In the genomic region with DNA sequence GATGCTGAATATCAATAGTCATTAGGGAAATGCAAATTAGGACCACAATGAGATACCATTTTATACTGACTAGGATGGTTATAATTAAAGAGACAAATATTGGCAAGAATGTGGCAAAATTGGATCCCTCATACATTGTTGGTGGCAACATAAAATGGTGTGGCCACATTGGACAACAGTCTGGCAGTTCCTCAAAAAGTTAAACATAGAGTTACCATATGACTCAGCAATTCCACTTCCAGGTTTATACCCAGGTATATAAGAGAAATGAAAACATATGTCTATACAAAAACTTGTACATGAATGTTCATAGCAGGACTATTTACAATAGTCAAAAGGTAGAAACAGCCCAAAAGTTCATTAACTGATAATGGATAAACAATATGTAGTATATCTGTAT, we compare ENCODE assay signal across 1 cellular context.
TF ChIP-seq lines count a peak whose summit lies in the region.

No MANE protein-coding gene starts in this region.

TF ChIP-seq in K562, 482 proteins besides CTCF, POLR2A, EP300 and RAD21 (continued from another document):
- TF ChIP-seq, protein P1, sequence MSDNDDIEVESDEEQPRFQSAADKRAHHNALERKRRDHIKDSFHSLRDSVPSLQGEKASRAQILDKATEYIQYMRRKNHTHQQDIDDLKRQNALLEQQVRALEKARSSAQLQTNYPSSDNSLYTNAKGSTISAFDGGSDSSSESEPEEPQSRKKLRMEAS (CRISPR knock-in tag; IDR thresholded peaks at IDR 0.05) = no peak
- no peak for TF ChIP-seq DNMT1 (IDR thresholded peaks at IDR 0.05)
- no peak for TF ChIP-seq KAT2B (IDR thresholded peaks at IDR 0.05; ENCODE audit: low read depth, low read length)
- TF ChIP-seq MED1 (CRISPR knock-in tag; IDR thresholded peaks at IDR 0.05; ENCODE audit: borderline replicate concordance) = no peak
- peak; percentile 91 for TF ChIP-seq MAFF (IDR thresholded peaks at IDR 0.05; ENCODE audit: low read length)
- no peak for TF ChIP-seq HDAC6 (IDR thresholded peaks at IDR 0.05; ENCODE audit: low read depth, low read length)
- no peak for TF ChIP-seq MCM7 (IDR thresholded peaks at IDR 0.05)
- no peak for TF ChIP-seq CREBBP (IDR thresholded peaks at IDR 0.05; ENCODE audit: low read depth, low read length)
- TF ChIP-seq ELF4 (CRISPR knock-in tag; IDR thresholded peaks at IDR 0.05) = no peak
- TF ChIP-seq NR2C1 (IDR thresholded peaks at IDR 0.05) = no peak
- TF ChIP-seq NR2C1 (tag; IDR thresholded peaks at IDR 0.05) = 0 out of 2 replicates have a peak, but pooled peaks have one; percentile 11
- TF ChIP-seq, protein P2, sequence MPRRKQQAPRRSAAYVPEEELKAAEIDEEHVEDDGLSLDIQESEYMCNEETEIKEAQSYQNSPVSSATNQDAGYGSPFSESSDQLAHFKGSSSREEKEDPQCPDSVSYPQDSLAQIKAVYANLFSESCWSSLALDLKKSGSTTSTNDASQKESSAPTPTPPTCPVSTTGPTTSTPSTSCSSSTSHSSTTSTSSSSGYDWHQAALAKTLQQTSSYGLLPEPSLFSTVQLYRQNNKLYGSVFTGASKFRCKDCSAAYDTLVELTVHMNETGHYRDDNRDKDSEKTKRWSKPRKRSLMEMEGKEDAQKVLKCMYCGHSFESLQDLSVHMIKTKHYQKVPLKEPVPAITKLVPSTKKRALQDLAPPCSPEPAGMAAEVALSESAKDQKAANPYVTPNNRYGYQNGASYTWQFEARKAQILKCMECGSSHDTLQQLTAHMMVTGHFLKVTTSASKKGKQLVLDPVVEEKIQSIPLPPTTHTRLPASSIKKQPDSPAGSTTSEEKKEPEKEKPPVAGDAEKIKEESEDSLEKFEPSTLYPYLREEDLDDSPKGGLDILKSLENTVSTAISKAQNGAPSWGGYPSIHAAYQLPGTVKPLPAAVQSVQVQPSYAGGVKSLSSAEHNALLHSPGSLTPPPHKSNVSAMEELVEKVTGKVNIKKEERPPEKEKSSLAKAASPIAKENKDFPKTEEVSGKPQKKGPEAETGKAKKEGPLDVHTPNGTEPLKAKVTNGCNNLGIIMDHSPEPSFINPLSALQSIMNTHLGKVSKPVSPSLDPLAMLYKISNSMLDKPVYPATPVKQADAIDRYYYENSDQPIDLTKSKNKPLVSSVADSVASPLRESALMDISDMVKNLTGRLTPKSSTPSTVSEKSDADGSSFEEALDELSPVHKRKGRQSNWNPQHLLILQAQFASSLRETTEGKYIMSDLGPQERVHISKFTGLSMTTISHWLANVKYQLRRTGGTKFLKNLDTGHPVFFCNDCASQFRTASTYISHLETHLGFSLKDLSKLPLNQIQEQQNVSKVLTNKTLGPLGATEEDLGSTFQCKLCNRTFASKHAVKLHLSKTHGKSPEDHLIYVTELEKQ (CRISPR knock-in tag; IDR thresholded peaks at IDR 0.05) = no peak
- no peak for TF ChIP-seq RFX7 (CRISPR knock-in tag; IDR thresholded peaks at IDR 0.05)
- TF ChIP-seq THAP12 (CRISPR knock-in tag; IDR thresholded peaks at IDR 0.05) = no peak
- 0 out of 2 replicates have a peak, but pooled peaks have one; percentile 57 for TF ChIP-seq SMARCE1 (IDR thresholded peaks at IDR 0.05)
- TF ChIP-seq C11orf30 (IDR thresholded peaks at IDR 0.05; ENCODE audit: low read depth) = peak; percentile 96
- TF ChIP-seq TSC22D4 (tag; IDR thresholded peaks at IDR 0.05) = no peak
- TF ChIP-seq EHMT2 (IDR thresholded peaks at IDR 0.05) = no peak
- peak; percentile 87 for TF ChIP-seq NFE2L1 (tag; IDR thresholded peaks at IDR 0.05; ENCODE audit: borderline replicate concordance, low read depth)
- TF ChIP-seq, protein P3, sequence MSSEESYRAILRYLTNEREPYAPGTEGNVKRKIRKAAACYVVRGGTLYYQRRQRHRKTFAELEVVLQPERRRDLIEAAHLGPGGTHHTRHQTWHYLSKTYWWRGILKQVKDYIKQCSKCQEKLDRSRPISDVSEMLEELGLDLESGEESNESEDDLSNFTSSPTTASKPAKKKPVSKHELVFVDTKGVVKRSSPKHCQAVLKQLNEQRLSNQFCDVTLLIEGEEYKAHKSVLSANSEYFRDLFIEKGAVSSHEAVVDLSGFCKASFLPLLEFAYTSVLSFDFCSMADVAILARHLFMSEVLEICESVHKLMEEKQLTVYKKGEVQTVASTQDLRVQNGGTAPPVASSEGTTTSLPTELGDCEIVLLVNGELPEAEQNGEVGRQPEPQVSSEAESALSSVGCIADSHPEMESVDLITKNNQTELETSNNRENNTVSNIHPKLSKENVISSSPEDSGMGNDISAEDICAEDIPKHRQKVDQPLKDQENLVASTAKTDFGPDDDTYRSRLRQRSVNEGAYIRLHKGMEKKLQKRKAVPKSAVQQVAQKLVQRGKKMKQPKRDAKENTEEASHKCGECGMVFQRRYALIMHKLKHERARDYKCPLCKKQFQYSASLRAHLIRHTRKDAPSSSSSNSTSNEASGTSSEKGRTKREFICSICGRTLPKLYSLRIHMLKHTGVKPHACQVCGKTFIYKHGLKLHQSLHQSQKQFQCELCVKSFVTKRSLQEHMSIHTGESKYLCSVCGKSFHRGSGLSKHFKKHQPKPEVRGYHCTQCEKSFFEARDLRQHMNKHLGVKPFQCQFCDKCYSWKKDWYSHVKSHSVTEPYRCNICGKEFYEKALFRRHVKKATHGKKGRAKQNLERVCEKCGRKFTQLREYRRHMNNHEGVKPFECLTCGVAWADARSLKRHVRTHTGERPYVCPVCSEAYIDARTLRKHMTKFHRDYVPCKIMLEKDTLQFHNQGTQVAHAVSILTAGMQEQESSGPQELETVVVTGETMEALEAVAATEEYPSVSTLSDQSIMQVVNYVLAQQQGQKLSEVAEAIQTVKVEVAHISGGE (CRISPR knock-in tag; IDR thresholded peaks at IDR 0.05) = no peak
- TF ChIP-seq NCOA4 (IDR thresholded peaks at IDR 0.05; ENCODE audit: partially characterized antibody) = no peak
- TF ChIP-seq CCNT2 (IDR thresholded peaks at IDR 0.05; ENCODE audit: borderline replicate concordance, extremely low read depth, insufficient read length, low read depth, low read length) = no peak
- no peak for TF ChIP-seq ATF7 (IDR thresholded peaks at IDR 0.05)
- TF ChIP-seq BCL6 (CRISPR knock-in tag; IDR thresholded peaks at IDR 0.05) = no peak
- no peak for TF ChIP-seq CREB5 (CRISPR knock-in tag; IDR thresholded peaks at IDR 0.05)
- no peak for TF ChIP-seq ZNF76 (CRISPR knock-in tag; IDR thresholded peaks at IDR 0.05; ENCODE audit: borderline replicate concordance)
- TF ChIP-seq NFE2 (IDR thresholded peaks at IDR 0.05; ENCODE audit: low read depth) = peak; percentile 98
- no peak for TF ChIP-seq SAFB2 (IDR thresholded peaks at IDR 0.05; ENCODE audit: borderline replicate concordance, low read depth, low read length, severe bottlenecking)
- no peak for TF ChIP-seq TEAD1 (CRISPR knock-in tag; IDR thresholded peaks at IDR 0.05)
- no peak for TF ChIP-seq ZNF589 (CRISPR knock-in tag; IDR thresholded peaks at IDR 0.05; ENCODE audit: low read depth)
- no peak for TF ChIP-seq PKNOX1 (IDR thresholded peaks at IDR 0.05)
- TF ChIP-seq ZNF347 (CRISPR knock-in tag; IDR thresholded peaks at IDR 0.05; ENCODE audit: low read depth) = no peak
- TF ChIP-seq LEF1 (IDR thresholded peaks at IDR 0.05) = peak; percentile 28; the same call in 1 of the 2 replicates
- TF ChIP-seq MYNN (IDR thresholded peaks at IDR 0.05) = no peak
- TF ChIP-seq MYNN (CRISPR knock-in tag; IDR thresholded peaks at IDR 0.05) = no peak
- TF ChIP-seq PRMT5 (CRISPR knock-in tag; IDR thresholded peaks at IDR 0.05) = no peak
- no peak for TF ChIP-seq ZNF146 (CRISPR knock-in tag; IDR thresholded peaks at IDR 0.05; ENCODE audit: unreplicated experiment)
- no peak for TF ChIP-seq NUFIP1 (IDR thresholded peaks at IDR 0.05; ENCODE audit: partially characterized antibody)
